ENCODE assay signal across 8 cellular contexts in the genomic region with DNA sequence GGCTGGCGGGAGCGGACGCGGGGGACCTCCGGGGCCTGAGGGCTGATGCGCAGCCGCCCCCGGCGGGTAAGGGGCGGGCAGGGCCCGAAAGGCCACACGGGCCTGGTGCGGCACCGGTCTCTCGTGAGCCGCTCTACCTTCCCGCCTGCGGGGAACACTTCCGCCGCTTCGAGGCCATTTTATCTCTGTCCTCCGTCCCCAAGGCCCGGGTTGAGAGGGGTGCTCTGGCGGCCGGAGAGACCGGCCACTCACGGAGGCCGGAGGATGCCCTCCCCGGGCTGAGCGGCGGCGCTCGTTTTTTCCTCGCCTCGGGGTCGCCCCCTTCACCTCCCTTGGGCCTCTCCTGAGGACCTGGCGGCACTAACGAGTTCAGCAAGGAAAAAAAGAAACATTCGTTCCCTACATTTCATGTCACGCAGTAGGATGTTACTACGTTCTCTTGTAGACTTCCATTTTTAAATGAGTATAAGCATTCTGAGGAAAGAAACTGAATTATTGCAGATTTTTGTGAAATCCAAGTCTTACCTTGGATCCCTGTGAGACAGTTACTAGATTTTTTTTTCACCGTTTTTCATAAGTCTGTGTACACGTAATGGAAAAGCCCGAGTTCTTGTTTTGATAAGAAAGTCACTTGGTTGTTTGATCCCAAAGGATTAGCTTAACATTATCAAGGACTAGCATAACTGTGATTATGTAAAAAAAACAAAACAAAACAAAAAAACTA. TPM values are rescaled to one million over a fixed set of nuclear protein-coding genes. Genes with fewer than 3 reads are reported as not detected.
DNase-seq lines count a peak whose midpoint lies in the region; ATAC-seq and TF ChIP-seq lines count a peak whose summit lies in the region.

No MANE protein-coding gene starts in this region.

- H3K27ac Mint-ChIP-seq in type B pancreatic cell = peak overlapping the region; percentile 95

- peak; percentile 28 for ATAC-seq in HG03196 (IDR thresholded peaks at IDR 0.05; ENCODE audit: unreplicated experiment)

- intact Hi-C loops in dorsolateral prefrontal cortex (cut with DNase I) = loop anchor here (1.0 to 10.0 kb wide), 6 partner anchors 33 to 237 kb away; a partner anchor contains a TSS

- H3K4me3 ChIP-seq in dorsolateral prefrontal cortex (peak overlapping the region; percentile 64 to 100 (median 94)), mesodermal cell (ENCODE audit: extremely low read depth, insufficient read depth, low read length, poor library complexity, severe bottlenecking) (peak overlapping the region; percentile 84)

- CTCF ChIA-PET in RWPE1 (lab: Yijun Ruan, JAX) = interaction anchor here (0.7 kb wide), 1 partner anchor 268 kb away, joined by 3 read pairs; no protein-coding TSS in a partner anchor

- POLR2A ChIA-PET in RWPE1 (lab: Yijun Ruan, JAX; ENCODE audit: low non-redundant PET) = interaction anchor here (1.6 kb wide), 1 partner anchor 8 kb away, joined by 5 read pairs; no protein-coding TSS in a partner anchor

- H3K27me3 ChIP-seq in dorsolateral prefrontal cortex = no peaks in the 10 kb centered on the region

- peak overlapping the region; percentile 95 for H3K4me3 Mint-ChIP-seq in type B pancreatic cell

- H3K4me1 ChIP-seq in mesodermal cell (ENCODE audit: control insufficient read depth, insufficient read depth, low read length, poor library complexity, severe bottlenecking) = no peaks in the 10 kb centered on the region

- WGBS in mesodermal cell (ENCODE audit: insufficient coverage in 2 of 2), 2 experiments = 0% methylated on average over 21 to 25 of the region's 44 CpGs

- peaks cover under 1% of the 10 kb centered on the region for H3K9me3 ChIP-seq in mesodermal cell (ENCODE audit: control insufficient read depth, low read length)

- no peak for TF ChIP-seq CTCF in RWPE1 (conservative IDR thresholded peaks at IDR 0.05; ENCODE audit: low read depth)
- TF ChIP-seq CTCF in dorsolateral prefrontal cortex (IDR thresholded peaks at IDR 0.05 in 54 of 56, conservative IDR thresholded peaks at IDR 0.05 in 2 of 56; ENCODE audit: low read depth in 1 of 56, partially characterized antibody in 56 of 56) = peak in 5 of 56 donors; percentile 3 to 18 (median 12)
- no peak for TF ChIP-seq CTCF in type B pancreatic cell (conservative IDR thresholded peaks at IDR 0.05)

- DNase-seq in DMS53 treated with DMSO at 0.1 percent for 48 hours (lab: John Stamatoyannopoulos, UW; ENCODE audit: unreplicated experiment) = peak; percentile 29
- DNase-seq in GM19240 (ENCODE audit: insufficient read length, low spot score) = peak; percentile 32
- DNase-seq in RWPE1 (ENCODE audit: low spot score) = no peak
- no peak for DNase-seq in dorsolateral prefrontal cortex
- DNase-seq in type B pancreatic cell (ENCODE audit: extremely low spot score, unreplicated experiment) = no peak
- no peak for DNase-seq in effector CD8-positive, alpha-beta T cell (lab: John Stamatoyannopoulos, UW)

- H3K4me1 Mint-ChIP-seq in type B pancreatic cell (ENCODE audit: unreplicated experiment) = peaks cover 21% of the 10 kb centered on the region

- H3K27ac ChIP-seq in RWPE1 (peak overlapping the region; percentile 98), dorsolateral prefrontal cortex (peak overlapping the region; percentile 82 to 100 (median 98)), mesodermal cell (ENCODE audit: low read depth, low read length, severe bottlenecking) (peak overlapping the region; percentile 97)

- H3K36me3 ChIP-seq in mesodermal cell (ENCODE audit: control insufficient read depth, insufficient read depth, low read length) = peaks cover 52% of the 10 kb centered on the region

- H3K9me3 Mint-ChIP-seq in type B pancreatic cell = peaks cover 5% of the 10 kb centered on the region

- peaks cover 3% of the 10 kb centered on the region for H3K27me3 Mint-ChIP-seq in type B pancreatic cell

- H3K36me3 Mint-ChIP-seq in type B pancreatic cell = peaks cover 19% of the 10 kb centered on the region

RNA-seq across cellular contexts. Expression of a gene that starts 0.6 kb away (rescaled TPM):
- total RNA-seq in dorsolateral prefrontal cortex (10 to 100 TPM; 54.0 to 94.6 (median 69.0) TPM), type B pancreatic cell (ENCODE audit: low replicate concordance) (96.9 and 108 TPM in 2 replicates)
- 81.1 TPM for polyA plus RNA-seq in mesodermal cell (2013, experiment 1 of 2)
- polyA plus RNA-seq in mesodermal cell (2013, experiment 2 of 2) = 94.7 TPM

RNA-seq across cellular contexts. Expression of a gene that starts 34.0 kb away (rescaled TPM):
- 10 to 100 TPM; 15.6 to 93.3 (median 38.7) TPM for total RNA-seq in dorsolateral prefrontal cortex
- 149 TPM for polyA plus RNA-seq in mesodermal cell (2013, experiment 1 of 2)
- 156 TPM for polyA plus RNA-seq in mesodermal cell (2013, experiment 2 of 2)
- total RNA-seq in type B pancreatic cell (ENCODE audit: low replicate concordance) = 38.4 and 67.4 TPM in 2 replicates

RNA-seq across cellular contexts. Expression of a gene that starts 34.8 kb away (rescaled TPM):
- 1,000 to 10,000 TPM in 3 of 120 experiments, 100 to 1,000 TPM in 117; 175 to 1,346 (median 313) TPM for total RNA-seq in dorsolateral prefrontal cortex
- polyA plus RNA-seq in mesodermal cell (2013, experiment 1 of 2) = 33.9 TPM
- polyA plus RNA-seq in mesodermal cell (2013, experiment 2 of 2) = 36.6 TPM
- 78.1 and 100 TPM in 2 replicates for total RNA-seq in type B pancreatic cell (ENCODE audit: low replicate concordance)

Comparison
In these comparisons a context has a peak if more than half of its experiments do, and no peak if none do; other contexts are left out.
1. DNase-seq: peak in DMS53 treated with DMSO at 0.1 percent for 48 hours (single experiment) and GM19240 (single experiment); none in RWPE1 (single experiment), dorsolateral prefrontal cortex (0 of 10), type B pancreatic cell (single experiment) and effector CD8-positive, alpha-beta T cell (single experiment).
2. Peak in every context shown above with its lines, with median percentiles within 50 percentile points of each other: H3K27ac ChIP-seq.